In genomic region chr16:66924527-66925321, GRCh38 we compare ENCODE assay signal across 1 cellular context.
A peak's percentile ranks its signal among the peaks of the same experiment; 100 is the strongest.
TF ChIP-seq lines count a peak whose summit lies in the region.

No MANE protein-coding gene starts in this region.

TF ChIP-seq in HepG2, 621 proteins besides CTCF, POLR2A, EP300 and RAD21 (continued from another document):
- TF ChIP-seq, protein P1, sequence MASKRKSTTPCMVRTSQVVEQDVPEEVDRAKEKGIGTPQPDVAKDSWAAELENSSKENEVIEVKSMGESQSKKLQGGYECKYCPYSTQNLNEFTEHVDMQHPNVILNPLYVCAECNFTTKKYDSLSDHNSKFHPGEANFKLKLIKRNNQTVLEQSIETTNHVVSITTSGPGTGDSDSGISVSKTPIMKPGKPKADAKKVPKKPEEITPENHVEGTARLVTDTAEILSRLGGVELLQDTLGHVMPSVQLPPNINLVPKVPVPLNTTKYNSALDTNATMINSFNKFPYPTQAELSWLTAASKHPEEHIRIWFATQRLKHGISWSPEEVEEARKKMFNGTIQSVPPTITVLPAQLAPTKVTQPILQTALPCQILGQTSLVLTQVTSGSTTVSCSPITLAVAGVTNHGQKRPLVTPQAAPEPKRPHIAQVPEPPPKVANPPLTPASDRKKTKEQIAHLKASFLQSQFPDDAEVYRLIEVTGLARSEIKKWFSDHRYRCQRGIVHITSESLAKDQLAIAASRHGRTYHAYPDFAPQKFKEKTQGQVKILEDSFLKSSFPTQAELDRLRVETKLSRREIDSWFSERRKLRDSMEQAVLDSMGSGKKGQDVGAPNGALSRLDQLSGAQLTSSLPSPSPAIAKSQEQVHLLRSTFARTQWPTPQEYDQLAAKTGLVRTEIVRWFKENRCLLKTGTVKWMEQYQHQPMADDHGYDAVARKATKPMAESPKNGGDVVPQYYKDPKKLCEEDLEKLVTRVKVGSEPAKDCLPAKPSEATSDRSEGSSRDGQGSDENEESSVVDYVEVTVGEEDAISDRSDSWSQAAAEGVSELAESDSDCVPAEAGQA (IDR thresholded peaks at IDR 0.05; ENCODE audit: low read depth), result no peak
- TF ChIP-seq, protein P1 (CRISPR knock-in tag; IDR thresholded peaks at IDR 0.05; ENCODE audit: borderline replicate concordance), result peak; percentile 62; the same call in 1 of the 2 replicates
- TF ChIP-seq ZMYM3 (CRISPR knock-in tag; IDR thresholded peaks at IDR 0.05), result no peak
- no peak for TF ChIP-seq KAT8 (CRISPR knock-in tag; IDR thresholded peaks at IDR 0.05)
- peak; percentile 36 for TF ChIP-seq AGO2 (optimal IDR thresholded peaks at IDR 0.05; ENCODE audit: low read depth, low read length)
- no peak for TF ChIP-seq ESRRA (CRISPR knock-in tag; IDR thresholded peaks at IDR 0.05; ENCODE audit: low read depth)
- TF ChIP-seq RARA (CRISPR knock-in tag; IDR thresholded peaks at IDR 0.05), result no peak
- peak; percentile 35; the same call in 1 of the 2 replicates for TF ChIP-seq RFXAP (CRISPR knock-in tag; IDR thresholded peaks at IDR 0.05; ENCODE audit: borderline replicate concordance)
- no peak for TF ChIP-seq EZH2 (conservative IDR thresholded peaks at IDR 0.05; ENCODE audit: low read depth, low read length)
- TF ChIP-seq RELA (CRISPR knock-in tag; IDR thresholded peaks at IDR 0.05), result no peak
- no peak; the same call in 1 of the 2 replicates for TF ChIP-seq ZNF564 (CRISPR knock-in tag; IDR thresholded peaks at IDR 0.05)
- TF ChIP-seq HOXA9 (CRISPR knock-in tag; IDR thresholded peaks at IDR 0.05; ENCODE audit: borderline replicate concordance), result no peak
- TF ChIP-seq SMARCE1 (IDR thresholded peaks at IDR 0.05; ENCODE audit: borderline replicate concordance), result no peak
- TF ChIP-seq NFAT5 (CRISPR knock-in tag; IDR thresholded peaks at IDR 0.05), result 0 out of 2 replicates have a peak, but pooled peaks have one; percentile 53
- TF ChIP-seq, protein P2, sequence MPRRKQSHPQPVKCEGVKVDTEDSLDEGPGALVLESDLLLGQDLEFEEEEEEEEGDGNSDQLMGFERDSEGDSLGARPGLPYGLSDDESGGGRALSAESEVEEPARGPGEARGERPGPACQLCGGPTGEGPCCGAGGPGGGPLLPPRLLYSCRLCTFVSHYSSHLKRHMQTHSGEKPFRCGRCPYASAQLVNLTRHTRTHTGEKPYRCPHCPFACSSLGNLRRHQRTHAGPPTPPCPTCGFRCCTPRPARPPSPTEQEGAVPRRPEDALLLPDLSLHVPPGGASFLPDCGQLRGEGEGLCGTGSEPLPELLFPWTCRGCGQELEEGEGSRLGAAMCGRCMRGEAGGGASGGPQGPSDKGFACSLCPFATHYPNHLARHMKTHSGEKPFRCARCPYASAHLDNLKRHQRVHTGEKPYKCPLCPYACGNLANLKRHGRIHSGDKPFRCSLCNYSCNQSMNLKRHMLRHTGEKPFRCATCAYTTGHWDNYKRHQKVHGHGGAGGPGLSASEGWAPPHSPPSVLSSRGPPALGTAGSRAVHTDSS (CRISPR knock-in tag; conservative IDR thresholded peaks at IDR 0.05), result 0 out of 2 replicates have a peak, but pooled peaks have one; percentile 68
- TF ChIP-seq HMG20B (CRISPR knock-in tag; conservative IDR thresholded peaks at IDR 0.05), result no peak
